In the genomic region with DNA sequence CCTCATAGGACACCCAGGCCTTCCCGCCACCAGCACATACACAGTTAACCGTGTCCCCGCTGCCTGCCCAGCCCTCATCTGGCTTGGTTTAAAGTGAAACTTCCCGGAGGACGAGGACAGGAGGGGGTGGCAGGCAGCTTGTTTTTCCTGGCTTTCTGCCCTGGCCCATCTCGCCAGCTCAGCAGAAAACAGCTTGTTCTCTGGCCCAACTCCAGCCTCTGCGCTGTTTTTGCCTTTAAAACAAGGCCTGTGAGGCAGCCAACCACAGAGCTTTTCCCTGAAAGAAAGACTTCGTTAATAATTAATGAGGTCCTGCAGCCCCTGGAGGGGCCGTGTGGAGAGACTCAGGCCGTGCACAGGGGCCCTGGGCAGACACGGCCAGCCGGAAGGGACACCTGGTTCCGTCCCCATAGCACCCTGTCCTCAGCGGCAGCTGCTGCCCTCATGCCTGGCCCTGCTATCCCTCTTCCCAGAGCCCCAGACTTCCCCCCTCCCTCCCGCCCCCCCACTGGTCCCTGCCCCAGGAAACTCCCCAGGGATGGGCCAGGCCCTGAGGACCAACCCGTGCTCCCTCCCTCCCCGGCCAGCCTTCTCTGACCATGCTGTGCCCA, we compare ENCODE assay signal across 1 cellular context.
TF ChIP-seq lines count a peak whose summit lies in the region.

No MANE protein-coding gene starts in this region.

TF ChIP-seq in HepG2, 621 proteins besides CTCF, POLR2A, EP300 and RAD21 (continues in another document):
- TF ChIP-seq, protein P1, sequence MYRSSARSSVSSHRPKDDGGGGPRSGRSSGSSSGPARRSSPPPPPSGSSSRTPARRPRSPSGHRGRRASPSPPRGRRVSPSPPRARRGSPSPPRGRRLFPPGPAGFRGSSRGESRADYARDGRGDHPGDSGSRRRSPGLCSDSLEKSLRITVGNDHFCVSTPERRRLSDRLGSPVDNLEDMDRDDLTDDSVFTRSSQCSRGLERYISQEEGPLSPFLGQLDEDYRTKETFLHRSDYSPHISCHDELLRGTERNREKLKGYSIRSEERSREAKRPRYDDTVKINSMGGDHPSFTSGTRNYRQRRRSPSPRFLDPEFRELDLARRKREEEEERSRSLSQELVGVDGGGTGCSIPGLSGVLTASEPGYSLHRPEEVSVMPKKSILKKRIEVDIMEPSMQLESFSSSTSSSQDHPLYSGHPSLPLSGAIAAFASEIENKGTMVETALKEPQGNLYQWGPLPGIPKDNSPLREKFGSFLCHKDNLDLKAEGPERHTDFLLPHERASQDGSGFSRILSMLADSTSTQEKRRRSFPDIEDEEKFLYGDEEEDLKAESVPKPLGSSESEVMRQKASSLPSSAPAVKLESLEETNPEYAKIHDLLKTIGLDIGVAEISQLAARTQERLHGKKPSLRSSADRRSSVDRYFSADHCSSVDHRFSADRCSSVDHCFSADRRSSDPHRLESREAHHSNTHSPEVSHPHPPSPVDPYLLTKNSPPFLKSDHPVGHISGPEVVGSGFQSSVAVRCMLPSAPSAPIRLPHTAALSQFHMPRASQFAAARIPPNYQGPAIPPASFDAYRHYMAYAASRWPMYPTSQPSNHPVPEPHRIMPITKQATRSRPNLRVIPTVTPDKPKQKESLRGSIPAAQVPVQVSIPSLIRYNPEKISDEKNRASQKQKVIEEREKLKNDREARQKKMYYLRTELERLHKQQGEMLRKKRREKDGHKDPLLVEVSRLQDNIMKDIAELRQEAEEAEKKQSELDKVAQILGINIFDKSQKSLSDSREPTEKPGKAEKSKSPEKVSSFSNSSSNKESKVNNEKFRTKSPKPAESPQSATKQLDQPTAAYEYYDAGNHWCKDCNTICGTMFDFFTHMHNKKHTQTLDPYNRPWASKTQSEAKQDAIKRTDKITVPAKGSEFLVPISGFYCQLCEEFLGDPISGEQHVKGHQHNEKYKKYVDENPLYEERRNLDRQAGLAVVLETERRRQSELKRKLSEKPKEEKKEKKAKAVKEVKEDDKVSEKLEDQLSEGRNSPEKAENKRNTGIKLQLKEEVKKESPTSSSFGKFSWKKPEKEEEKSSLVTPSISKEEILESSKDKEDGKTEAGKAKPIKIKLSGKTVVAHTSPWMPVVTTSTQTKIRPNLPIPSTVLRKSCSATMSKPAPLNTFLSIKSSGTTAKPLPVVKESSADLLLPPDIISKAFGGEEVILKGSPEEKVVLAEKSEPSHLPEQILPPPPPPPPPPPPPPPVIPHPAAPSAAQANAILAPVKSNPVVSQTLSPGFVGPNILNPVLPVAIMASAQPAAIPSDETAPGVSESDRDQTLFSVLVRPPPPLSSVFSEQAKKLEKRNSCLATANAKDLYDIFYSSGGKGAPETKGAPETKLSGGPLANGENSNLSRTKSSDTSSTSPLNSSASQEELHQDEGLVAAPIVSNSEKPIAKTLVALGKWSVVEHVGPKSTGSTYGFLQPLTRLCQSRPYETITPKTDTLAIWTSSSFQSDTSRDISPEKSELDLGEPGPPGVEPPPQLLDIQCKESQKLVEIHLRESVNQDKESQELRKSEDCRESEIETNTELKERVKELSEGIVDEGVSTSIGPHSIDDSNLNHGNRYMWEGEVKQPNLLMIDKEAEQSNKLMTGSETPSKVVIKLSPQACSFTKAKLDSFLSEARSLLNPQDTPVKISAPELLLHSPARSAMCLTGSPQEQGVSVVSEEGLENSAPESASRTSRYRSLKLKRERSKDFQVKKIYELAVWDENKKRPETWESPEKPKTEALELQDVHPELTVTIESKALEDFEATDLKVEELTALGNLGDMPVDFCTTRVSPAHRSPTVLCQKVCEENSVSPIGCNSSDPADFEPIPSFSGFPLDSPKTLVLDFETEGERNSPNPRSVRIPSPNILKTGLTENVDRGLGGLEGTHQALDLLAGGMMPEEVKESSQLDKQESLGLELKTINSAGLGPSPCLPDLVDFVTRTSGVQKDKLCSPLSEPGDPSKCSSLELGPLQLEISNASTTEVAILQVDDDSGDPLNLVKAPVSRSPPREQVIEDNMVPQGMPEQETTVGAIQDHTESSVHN (CRISPR knock-in tag; IDR thresholded peaks at IDR 0.05), result no peak
- TF ChIP-seq, protein P2, sequence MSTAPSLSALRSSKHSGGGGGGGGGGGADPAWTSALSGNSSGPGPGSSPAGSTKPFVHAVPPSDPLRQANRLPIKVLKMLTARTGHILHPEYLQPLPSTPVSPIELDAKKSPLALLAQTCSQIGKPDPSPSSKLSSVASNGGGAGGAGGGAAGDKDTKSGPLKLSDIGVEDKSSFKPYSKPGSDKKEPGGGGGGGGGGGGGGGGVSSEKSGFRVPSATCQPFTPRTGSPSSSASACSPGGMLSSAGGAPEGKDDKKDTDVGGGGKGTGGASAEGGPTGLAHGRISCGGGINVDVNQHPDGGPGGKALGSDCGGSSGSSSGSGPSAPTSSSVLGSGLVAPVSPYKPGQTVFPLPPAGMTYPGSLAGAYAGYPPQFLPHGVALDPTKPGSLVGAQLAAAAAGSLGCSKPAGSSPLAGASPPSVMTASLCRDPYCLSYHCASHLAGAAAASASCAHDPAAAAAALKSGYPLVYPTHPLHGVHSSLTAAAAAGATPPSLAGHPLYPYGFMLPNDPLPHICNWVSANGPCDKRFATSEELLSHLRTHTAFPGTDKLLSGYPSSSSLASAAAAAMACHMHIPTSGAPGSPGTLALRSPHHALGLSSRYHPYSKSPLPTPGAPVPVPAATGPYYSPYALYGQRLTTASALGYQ (CRISPR knock-in tag; IDR thresholded peaks at IDR 0.05), result no peak
- no peak for TF ChIP-seq FIP1L1 (IDR thresholded peaks at IDR 0.05; ENCODE audit: borderline replicate concordance, insufficient read depth, low read depth, low read length)
- peak; percentile 58; the same call in 1 of the 2 replicates for TF ChIP-seq ZBTB38 (CRISPR knock-in tag; IDR thresholded peaks at IDR 0.05)
- 0 out of 2 replicates have a peak, but pooled peaks have one; percentile 23 for TF ChIP-seq RARA (CRISPR knock-in tag; IDR thresholded peaks at IDR 0.05)
- TF ChIP-seq, protein P3, sequence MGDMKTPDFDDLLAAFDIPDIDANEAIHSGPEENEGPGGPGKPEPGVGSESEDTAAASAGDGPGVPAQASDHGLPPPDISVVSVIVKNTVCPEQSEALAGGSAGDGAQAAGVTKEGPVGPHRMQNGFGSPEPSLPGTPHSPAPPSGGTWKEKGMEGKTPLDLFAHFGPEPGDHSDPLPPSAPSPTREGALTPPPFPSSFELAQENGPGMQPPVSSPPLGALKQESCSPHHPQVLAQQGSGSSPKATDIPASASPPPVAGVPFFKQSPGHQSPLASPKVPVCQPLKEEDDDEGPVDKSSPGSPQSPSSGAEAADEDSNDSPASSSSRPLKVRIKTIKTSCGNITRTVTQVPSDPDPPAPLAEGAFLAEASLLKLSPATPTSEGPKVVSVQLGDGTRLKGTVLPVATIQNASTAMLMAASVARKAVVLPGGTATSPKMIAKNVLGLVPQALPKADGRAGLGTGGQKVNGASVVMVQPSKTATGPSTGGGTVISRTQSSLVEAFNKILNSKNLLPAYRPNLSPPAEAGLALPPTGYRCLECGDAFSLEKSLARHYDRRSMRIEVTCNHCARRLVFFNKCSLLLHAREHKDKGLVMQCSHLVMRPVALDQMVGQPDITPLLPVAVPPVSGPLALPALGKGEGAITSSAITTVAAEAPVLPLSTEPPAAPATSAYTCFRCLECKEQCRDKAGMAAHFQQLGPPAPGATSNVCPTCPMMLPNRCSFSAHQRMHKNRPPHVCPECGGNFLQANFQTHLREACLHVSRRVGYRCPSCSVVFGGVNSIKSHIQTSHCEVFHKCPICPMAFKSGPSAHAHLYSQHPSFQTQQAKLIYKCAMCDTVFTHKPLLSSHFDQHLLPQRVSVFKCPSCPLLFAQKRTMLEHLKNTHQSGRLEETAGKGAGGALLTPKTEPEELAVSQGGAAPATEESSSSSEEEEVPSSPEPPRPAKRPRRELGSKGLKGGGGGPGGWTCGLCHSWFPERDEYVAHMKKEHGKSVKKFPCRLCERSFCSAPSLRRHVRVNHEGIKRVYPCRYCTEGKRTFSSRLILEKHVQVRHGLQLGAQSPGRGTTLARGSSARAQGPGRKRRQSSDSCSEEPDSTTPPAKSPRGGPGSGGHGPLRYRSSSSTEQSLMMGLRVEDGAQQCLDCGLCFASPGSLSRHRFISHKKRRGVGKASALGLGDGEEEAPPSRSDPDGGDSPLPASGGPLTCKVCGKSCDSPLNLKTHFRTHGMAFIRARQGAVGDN (CRISPR knock-in tag; IDR thresholded peaks at IDR 0.05), result no peak; the same call in 1 of the 2 replicates
- TF ChIP-seq, protein P4, sequence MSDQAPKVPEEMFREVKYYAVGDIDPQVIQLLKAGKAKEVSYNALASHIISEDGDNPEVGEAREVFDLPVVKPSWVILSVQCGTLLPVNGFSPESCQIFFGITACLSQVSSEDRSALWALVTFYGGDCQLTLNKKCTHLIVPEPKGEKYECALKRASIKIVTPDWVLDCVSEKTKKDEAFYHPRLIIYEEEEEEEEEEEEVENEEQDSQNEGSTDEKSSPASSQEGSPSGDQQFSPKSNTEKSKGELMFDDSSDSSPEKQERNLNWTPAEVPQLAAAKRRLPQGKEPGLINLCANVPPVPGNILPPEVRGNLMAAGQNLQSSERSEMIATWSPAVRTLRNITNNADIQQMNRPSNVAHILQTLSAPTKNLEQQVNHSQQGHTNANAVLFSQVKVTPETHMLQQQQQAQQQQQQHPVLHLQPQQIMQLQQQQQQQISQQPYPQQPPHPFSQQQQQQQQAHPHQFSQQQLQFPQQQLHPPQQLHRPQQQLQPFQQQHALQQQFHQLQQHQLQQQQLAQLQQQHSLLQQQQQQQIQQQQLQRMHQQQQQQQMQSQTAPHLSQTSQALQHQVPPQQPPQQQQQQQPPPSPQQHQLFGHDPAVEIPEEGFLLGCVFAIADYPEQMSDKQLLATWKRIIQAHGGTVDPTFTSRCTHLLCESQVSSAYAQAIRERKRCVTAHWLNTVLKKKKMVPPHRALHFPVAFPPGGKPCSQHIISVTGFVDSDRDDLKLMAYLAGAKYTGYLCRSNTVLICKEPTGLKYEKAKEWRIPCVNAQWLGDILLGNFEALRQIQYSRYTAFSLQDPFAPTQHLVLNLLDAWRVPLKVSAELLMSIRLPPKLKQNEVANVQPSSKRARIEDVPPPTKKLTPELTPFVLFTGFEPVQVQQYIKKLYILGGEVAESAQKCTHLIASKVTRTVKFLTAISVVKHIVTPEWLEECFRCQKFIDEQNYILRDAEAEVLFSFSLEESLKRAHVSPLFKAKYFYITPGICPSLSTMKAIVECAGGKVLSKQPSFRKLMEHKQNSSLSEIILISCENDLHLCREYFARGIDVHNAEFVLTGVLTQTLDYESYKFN (CRISPR knock-in tag; conservative IDR thresholded peaks at IDR 0.05), result peak; percentile 76
- TF ChIP-seq NRL (CRISPR knock-in tag; IDR thresholded peaks at IDR 0.05; ENCODE audit: borderline replicate concordance), result no peak
- TF ChIP-seq, protein P5, sequence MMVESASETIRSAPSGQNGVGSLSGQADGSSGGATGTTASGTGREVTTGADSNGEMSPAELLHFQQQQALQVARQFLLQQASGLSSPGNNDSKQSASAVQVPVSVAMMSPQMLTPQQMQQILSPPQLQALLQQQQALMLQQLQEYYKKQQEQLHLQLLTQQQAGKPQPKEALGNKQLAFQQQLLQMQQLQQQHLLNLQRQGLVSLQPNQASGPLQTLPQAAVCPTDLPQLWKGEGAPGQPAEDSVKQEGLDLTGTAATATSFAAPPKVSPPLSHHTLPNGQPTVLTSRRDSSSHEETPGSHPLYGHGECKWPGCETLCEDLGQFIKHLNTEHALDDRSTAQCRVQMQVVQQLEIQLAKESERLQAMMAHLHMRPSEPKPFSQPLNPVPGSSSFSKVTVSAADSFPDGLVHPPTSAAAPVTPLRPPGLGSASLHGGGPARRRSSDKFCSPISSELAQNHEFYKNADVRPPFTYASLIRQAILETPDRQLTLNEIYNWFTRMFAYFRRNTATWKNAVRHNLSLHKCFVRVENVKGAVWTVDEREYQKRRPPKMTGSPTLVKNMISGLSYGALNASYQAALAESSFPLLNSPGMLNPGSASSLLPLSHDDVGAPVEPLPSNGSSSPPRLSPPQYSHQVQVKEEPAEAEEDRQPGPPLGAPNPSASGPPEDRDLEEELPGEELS (CRISPR knock-in tag; IDR thresholded peaks at IDR 0.05), result peak; percentile 57; the same call in 1 of the 2 replicates
- TF ChIP-seq ZNF205 (CRISPR knock-in tag; IDR thresholded peaks at IDR 0.05), result no peak
- peak; percentile 46 for TF ChIP-seq HNF4A (CRISPR knock-in tag; IDR thresholded peaks at IDR 0.05)
- TF ChIP-seq KDM5B (CRISPR knock-in tag; IDR thresholded peaks at IDR 0.05; ENCODE audit: borderline replicate concordance), result no peak
- TF ChIP-seq ATF7-NPFF (CRISPR knock-in tag; IDR thresholded peaks at IDR 0.05; ENCODE audit: low read depth), result no peak
- peak; percentile 65; the same call in 1 of the 2 replicates for TF ChIP-seq TBX2 (CRISPR knock-in tag; IDR thresholded peaks at IDR 0.05; ENCODE audit: borderline replicate concordance)
- TF ChIP-seq BCL6 (CRISPR knock-in tag; IDR thresholded peaks at IDR 0.05), result no peak
- TF ChIP-seq ZNF792 (CRISPR knock-in tag; IDR thresholded peaks at IDR 0.05), result peak; percentile 64; the same call in 1 of the 2 replicates
- no peak for TF ChIP-seq ZNF713 (CRISPR knock-in tag; IDR thresholded peaks at IDR 0.05)
- TF ChIP-seq RFXAP (CRISPR knock-in tag; IDR thresholded peaks at IDR 0.05; ENCODE audit: borderline replicate concordance), result peak; percentile 38; the same call in 1 of the 2 replicates
- TF ChIP-seq SOX5 (CRISPR knock-in tag; IDR thresholded peaks at IDR 0.05; ENCODE audit: borderline replicate concordance), result peak; percentile 70
- TF ChIP-seq, protein P6, sequence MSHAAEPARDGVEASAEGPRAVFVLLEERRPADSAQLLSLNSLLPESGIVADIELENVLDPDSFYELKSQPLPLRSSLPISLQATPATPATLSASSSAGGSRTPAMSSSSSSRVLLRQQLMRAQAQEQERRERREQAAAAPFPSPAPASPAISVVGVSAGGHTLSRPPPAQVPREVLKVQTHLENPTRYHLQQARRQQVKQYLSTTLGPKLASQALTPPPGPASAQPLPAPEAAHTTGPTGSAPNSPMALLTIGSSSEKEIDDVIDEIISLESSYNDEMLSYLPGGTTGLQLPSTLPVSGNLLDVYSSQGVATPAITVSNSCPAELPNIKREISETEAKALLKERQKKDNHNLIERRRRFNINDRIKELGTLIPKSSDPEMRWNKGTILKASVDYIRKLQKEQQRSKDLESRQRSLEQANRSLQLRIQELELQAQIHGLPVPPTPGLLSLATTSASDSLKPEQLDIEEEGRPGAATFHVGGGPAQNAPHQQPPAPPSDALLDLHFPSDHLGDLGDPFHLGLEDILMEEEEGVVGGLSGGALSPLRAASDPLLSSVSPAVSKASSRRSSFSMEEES (CRISPR knock-in tag; IDR thresholded peaks at IDR 0.05), result no peak
- TF ChIP-seq, protein P7, sequence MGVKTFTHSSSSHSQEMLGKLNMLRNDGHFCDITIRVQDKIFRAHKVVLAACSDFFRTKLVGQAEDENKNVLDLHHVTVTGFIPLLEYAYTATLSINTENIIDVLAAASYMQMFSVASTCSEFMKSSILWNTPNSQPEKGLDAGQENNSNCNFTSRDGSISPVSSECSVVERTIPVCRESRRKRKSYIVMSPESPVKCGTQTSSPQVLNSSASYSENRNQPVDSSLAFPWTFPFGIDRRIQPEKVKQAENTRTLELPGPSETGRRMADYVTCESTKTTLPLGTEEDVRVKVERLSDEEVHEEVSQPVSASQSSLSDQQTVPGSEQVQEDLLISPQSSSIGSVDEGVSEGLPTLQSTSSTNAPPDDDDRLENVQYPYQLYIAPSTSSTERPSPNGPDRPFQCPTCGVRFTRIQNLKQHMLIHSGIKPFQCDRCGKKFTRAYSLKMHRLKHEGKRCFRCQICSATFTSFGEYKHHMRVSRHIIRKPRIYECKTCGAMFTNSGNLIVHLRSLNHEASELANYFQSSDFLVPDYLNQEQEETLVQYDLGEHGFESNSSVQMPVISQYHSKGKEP (CRISPR knock-in tag; IDR thresholded peaks at IDR 0.05), result no peak
- TF ChIP-seq ZBTB21 (CRISPR knock-in tag; IDR thresholded peaks at IDR 0.05), result no peak
